16 cellular contexts compared by ENCODE assay signal in the genomic region with DNA sequence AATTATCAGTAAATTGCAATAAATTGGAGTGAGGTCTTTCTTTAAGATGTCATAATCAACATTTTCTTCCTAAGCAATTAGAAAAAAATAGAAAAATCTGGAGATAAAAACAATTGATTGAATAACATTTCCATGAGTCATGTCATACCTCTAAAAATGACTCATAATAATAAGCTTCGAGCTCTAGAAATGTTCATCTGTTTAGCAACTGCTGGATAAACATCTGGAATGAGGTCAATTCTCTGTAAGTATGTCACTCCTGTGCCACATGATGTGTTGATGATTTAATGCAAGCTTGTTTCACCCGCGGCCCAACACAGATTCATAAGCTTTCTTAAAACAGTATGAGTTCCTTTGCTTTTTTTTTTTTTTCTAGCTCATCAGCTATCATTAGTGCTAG. TPM values are rescaled to one million over a fixed set of nuclear protein-coding genes. Genes with fewer than 3 reads are reported as not detected.
A peak's percentile ranks its signal among the peaks of the same experiment; 100 is the strongest.
DNase-seq lines count a peak whose midpoint lies in the region; ATAC-seq and TF ChIP-seq lines count a peak whose summit lies in the region.
"Had no signal": no experiment of that assay in that cellular context is flagged by ENCODE, and none has a peak within 500 bp of the region (broad histone marks: within the 10 kb centered on the region; RNA-seq: fewer than 3 reads in every experiment).

No MANE protein-coding gene starts in this region.

- no peak overlapping the region for H3K27ac Mint-ChIP-seq in activated CD8-positive, alpha-beta T cell treated with anti-CD3 and anti-CD28 coated beads for 36 hours
- H3K27ac Mint-ChIP-seq in activated CD8-positive, alpha-beta T cell treated with anti-CD3 and anti-CD28 coated beads, Interleukin-2, amount 10 ng/mL, durations not matched to agents 7 days and 5 days, result no peak overlapping the region
- H3K27ac Mint-ChIP-seq in effector memory CD8-positive, alpha-beta T cell, result no peak overlapping the region
- H3K27ac Mint-ChIP-seq: mesothelial cell of epicardium had no signal

- no peaks in the 10 kb centered on the region for H3K9me3 Mint-ChIP-seq in activated CD8-positive, alpha-beta T cell treated with anti-CD3 and anti-CD28 coated beads for 36 hours
- H3K9me3 Mint-ChIP-seq in activated CD8-positive, alpha-beta T cell treated with anti-CD3 and anti-CD28 coated beads, Interleukin-2, amount 10 ng/mL, durations not matched to agents 7 days and 5 days (ENCODE audit: insufficient read depth), result no peaks in the 10 kb centered on the region
- H3K9me3 Mint-ChIP-seq in effector memory CD8-positive, alpha-beta T cell, result no peaks in the 10 kb centered on the region

- no peaks in the 10 kb centered on the region for H3K36me3 Mint-ChIP-seq in activated CD8-positive, alpha-beta T cell treated with anti-CD3 and anti-CD28 coated beads for 36 hours (ENCODE audit: low read depth)
- no peaks in the 10 kb centered on the region for H3K36me3 Mint-ChIP-seq in activated CD8-positive, alpha-beta T cell treated with anti-CD3 and anti-CD28 coated beads, Interleukin-2, amount 10 ng/mL, durations not matched to agents 7 days and 5 days (ENCODE audit: low read depth)
- H3K36me3 Mint-ChIP-seq in effector memory CD8-positive, alpha-beta T cell (ENCODE audit: insufficient read depth), result no peaks in the 10 kb centered on the region
- H3K36me3 Mint-ChIP-seq: mesothelial cell of epicardium had no signal

- no peak overlapping the region for H3K4me3 Mint-ChIP-seq in activated CD8-positive, alpha-beta T cell treated with anti-CD3 and anti-CD28 coated beads for 36 hours
- no peak overlapping the region for H3K4me3 Mint-ChIP-seq in activated CD8-positive, alpha-beta T cell treated with anti-CD3 and anti-CD28 coated beads, Interleukin-2, amount 10 ng/mL, durations not matched to agents 7 days and 5 days
- H3K4me3 Mint-ChIP-seq in effector memory CD8-positive, alpha-beta T cell, result no peak overlapping the region
- H3K4me3 Mint-ChIP-seq: mesothelial cell of epicardium had no signal

- intact Hi-C loops in activated CD8-positive, alpha-beta T cell treated with anti-CD3 and anti-CD28 coated beads for 36 hours (cut with micrococcal nuclease), result no loop called here

- POLR2A ChIA-PET in activated CD8-positive, alpha-beta T cell treated with anti-CD3 and anti-CD28 coated beads for 36 hours (lab: Charles Lee), result interaction anchor here (1.2 kb wide), 1 partner anchor 39 kb away, joined by 3 read pairs; no protein-coding TSS in a partner anchor
- POLR2A ChIA-PET in activated CD8-positive, alpha-beta T cell treated with anti-CD3 and anti-CD28 coated beads, Interleukin-2, amount 10 ng/mL, durations not matched to agents 7 days and 5 days (lab: Charles Lee), result no interaction called here

- H3K4me3 ChIP-seq in epithelial cell of esophagus (ENCODE audit: low read length) (no peak overlapping the region), skeletal muscle cell (ENCODE audit: low read depth, low read length) (no peak overlapping the region), coronary artery (no peak overlapping the region)
- H3K4me3 ChIP-seq: cardiac muscle cell, heart right ventricle, prostate gland, SK-N-MC, uterus had no signal

- DNase-seq in activated CD8-positive, alpha-beta T cell treated with anti-CD3 and anti-CD28 coated beads for 36 hours, result peak; percentile 8
- DNase-seq in activated CD8-positive, alpha-beta T cell treated with anti-CD3 and anti-CD28 coated beads, Interleukin-2, amount 10 ng/mL, durations not matched to agents 7 days and 5 days, result no peak
- DNase-seq in RKO (ENCODE audit: low spot score), result peak; percentile 81
- peak; percentile 78 for DNase-seq in epithelial cell of esophagus (ENCODE audit: low read depth)
- peak; percentile 73 for DNase-seq in skeletal muscle cell (ENCODE audit: low read depth)
- no peak for DNase-seq in activated CD8-positive, alpha-beta memory T cell treated with anti-CD3 and anti-CD28 coated beads for 24 hours
- DNase-seq in coronary artery (ENCODE audit: low spot score), result no peak
- DNase-seq in effector memory CD8-positive, alpha-beta T cell, result no peak
- DNase-seq: activated CD4-positive, alpha-beta T cell treated with anti-CD3 and anti-CD28 coated beads, Interleukin-2, amount 50 U/mL, for 4 hours; heart right ventricle; NCI-H510A treated with DMSO at 0.1 percent for 48 hours; uterus had no signal

- CTCF ChIA-PET in activated CD8-positive, alpha-beta T cell treated with anti-CD3 and anti-CD28 coated beads for 36 hours (lab: Charles Lee), result interaction anchor here (1.7 kb wide), 1 partner anchor 34 kb away, joined by 6 read pairs; no protein-coding TSS in a partner anchor
- CTCF ChIA-PET in activated CD8-positive, alpha-beta T cell treated with anti-CD3 and anti-CD28 coated beads, Interleukin-2, amount 10 ng/mL, durations not matched to agents 7 days and 5 days (lab: Charles Lee), result interaction anchor here (1.0 to 1.2 kb wide), 2 partner anchors 34 to 71 kb away, joined by 3 to 5 read pairs; no protein-coding TSS in a partner anchor

- no peak for TF ChIP-seq CTCF in activated CD8-positive, alpha-beta T cell treated with anti-CD3 and anti-CD28 coated beads for 36 hours (IDR thresholded peaks at IDR 0.05)
- no peak for TF ChIP-seq CTCF in epithelial cell of esophagus (IDR thresholded peaks at IDR 0.05; ENCODE audit: insufficient read depth, low read depth, low read length, missing control alignments)
- no peak for TF ChIP-seq CTCF in coronary artery (IDR thresholded peaks at IDR 0.05)

- H3K4me1 Mint-ChIP-seq in activated CD8-positive, alpha-beta T cell treated with anti-CD3 and anti-CD28 coated beads for 36 hours (ENCODE audit: low read depth), result peaks cover 4% of the 10 kb centered on the region
- no peaks in the 10 kb centered on the region for H3K4me1 Mint-ChIP-seq in activated CD8-positive, alpha-beta T cell treated with anti-CD3 and anti-CD28 coated beads, Interleukin-2, amount 10 ng/mL, durations not matched to agents 7 days and 5 days (ENCODE audit: low read depth)
- no peaks in the 10 kb centered on the region for H3K4me1 Mint-ChIP-seq in effector memory CD8-positive, alpha-beta T cell (ENCODE audit: low read depth in 2 of 2)

- peaks cover 11% of the 10 kb centered on the region for H3K27me3 Mint-ChIP-seq in activated CD8-positive, alpha-beta T cell treated with anti-CD3 and anti-CD28 coated beads for 36 hours
- peaks cover 6% of the 10 kb centered on the region for H3K27me3 Mint-ChIP-seq in activated CD8-positive, alpha-beta T cell treated with anti-CD3 and anti-CD28 coated beads, Interleukin-2, amount 10 ng/mL, durations not matched to agents 7 days and 5 days (ENCODE audit: low read depth)
- H3K27me3 Mint-ChIP-seq in effector memory CD8-positive, alpha-beta T cell, result peaks cover 13 to 40% of the 10 kb centered on the region in 2 donors

- peak; percentile 42 for ATAC-seq in activated CD8-positive, alpha-beta T cell treated with anti-CD3 and anti-CD28 coated beads for 36 hours
- ATAC-seq in activated CD8-positive, alpha-beta T cell treated with anti-CD3 and anti-CD28 coated beads, Interleukin-2, amount 10 ng/mL, durations not matched to agents 7 days and 5 days, result no peak
- ATAC-seq in effector memory CD8-positive, alpha-beta T cell (replicated peaks), result no peak
- ATAC-seq: heart right ventricle had no signal

- no peak overlapping the region for H3K27ac ChIP-seq in coronary artery
- H3K27ac ChIP-seq: cardiac muscle cell, heart right ventricle, prostate gland, SK-N-MC, uterus had no signal

RNA-seq across cellular contexts. Expression of gene PAM, which starts 39.7 kb away (rescaled TPM):
- total RNA-seq in activated CD8-positive, alpha-beta T cell treated with anti-CD3 and anti-CD28 coated beads for 36 hours, result 10 to 100 TPM; 63.4 to 65.8 TPM
- 10 to 100 TPM; 16.1 to 16.3 TPM for total RNA-seq in activated CD8-positive, alpha-beta T cell treated with anti-CD3 and anti-CD28 coated beads, Interleukin-2, amount 10 ng/mL, durations not matched to agents 7 days and 5 days

Comparison
In these comparisons a context has a peak if more than half of its experiments do, and no peak if none do; other contexts are left out.
1. DNase-seq: peak in activated CD8-positive, alpha-beta T cell treated with anti-CD3 and anti-CD28 coated beads for 36 hours (single experiment), RKO (single experiment), epithelial cell of esophagus (single experiment) and skeletal muscle cell (single experiment); none in activated CD8-positive, alpha-beta T cell treated with anti-CD3 and anti-CD28 coated beads, Interleukin-2, amount 10 ng/mL, durations not matched to agents 7 days and 5 days (single experiment), activated CD8-positive, alpha-beta memory T cell treated with anti-CD3 and anti-CD28 coated beads for 24 hours (single experiment), coronary artery (single experiment) and effector memory CD8-positive, alpha-beta T cell (0 of 3).